Comparison of ENCODE assay signal across 1 cellular context in the genomic region with DNA sequence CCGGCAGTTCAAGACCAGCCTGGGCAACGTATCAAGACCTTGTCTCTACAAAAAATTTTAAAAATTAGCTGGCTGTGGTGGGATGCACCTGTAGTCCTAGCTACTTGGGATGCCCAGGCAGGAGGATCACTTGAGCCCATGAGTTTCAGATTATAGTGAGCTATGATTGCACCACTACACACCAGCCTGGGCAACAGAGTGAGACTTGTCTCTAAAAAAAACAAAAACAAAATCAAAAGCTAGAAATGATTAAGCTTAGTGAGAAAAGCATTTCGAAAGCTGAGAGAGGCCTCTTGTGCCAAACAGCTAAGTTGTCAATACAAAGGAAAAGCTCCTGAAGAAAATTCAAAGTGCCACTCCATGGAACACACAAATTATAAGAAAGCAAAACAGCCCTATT.
TF ChIP-seq lines count a peak whose summit lies in the region.

No MANE protein-coding gene starts in this region.

TF ChIP-seq in GM23338, 12 proteins besides CTCF, POLR2A, EP300 and RAD21 (continued from another document):
- TF ChIP-seq, protein P1, sequence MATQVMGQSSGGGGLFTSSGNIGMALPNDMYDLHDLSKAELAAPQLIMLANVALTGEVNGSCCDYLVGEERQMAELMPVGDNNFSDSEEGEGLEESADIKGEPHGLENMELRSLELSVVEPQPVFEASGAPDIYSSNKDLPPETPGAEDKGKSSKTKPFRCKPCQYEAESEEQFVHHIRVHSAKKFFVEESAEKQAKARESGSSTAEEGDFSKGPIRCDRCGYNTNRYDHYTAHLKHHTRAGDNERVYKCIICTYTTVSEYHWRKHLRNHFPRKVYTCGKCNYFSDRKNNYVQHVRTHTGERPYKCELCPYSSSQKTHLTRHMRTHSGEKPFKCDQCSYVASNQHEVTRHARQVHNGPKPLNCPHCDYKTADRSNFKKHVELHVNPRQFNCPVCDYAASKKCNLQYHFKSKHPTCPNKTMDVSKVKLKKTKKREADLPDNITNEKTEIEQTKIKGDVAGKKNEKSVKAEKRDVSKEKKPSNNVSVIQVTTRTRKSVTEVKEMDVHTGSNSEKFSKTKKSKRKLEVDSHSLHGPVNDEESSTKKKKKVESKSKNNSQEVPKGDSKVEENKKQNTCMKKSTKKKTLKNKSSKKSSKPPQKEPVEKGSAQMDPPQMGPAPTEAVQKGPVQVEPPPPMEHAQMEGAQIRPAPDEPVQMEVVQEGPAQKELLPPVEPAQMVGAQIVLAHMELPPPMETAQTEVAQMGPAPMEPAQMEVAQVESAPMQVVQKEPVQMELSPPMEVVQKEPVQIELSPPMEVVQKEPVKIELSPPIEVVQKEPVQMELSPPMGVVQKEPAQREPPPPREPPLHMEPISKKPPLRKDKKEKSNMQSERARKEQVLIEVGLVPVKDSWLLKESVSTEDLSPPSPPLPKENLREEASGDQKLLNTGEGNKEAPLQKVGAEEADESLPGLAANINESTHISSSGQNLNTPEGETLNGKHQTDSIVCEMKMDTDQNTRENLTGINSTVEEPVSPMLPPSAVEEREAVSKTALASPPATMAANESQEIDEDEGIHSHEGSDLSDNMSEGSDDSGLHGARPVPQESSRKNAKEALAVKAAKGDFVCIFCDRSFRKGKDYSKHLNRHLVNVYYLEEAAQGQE (IDR thresholded peaks at IDR 0.05; ENCODE audit: unreplicated experiment), result no peak
- TF ChIP-seq STAT1 (IDR thresholded peaks at IDR 0.05; ENCODE audit: unreplicated experiment) (no peak), NANOG (IDR thresholded peaks at IDR 0.05; ENCODE audit: borderline replicate concordance) (no peak), CREB1 (CRISPR knock-in tag; IDR thresholded peaks at IDR 0.05; ENCODE audit: low read depth) (no peak), JUNB (IDR thresholded peaks at IDR 0.05; ENCODE audit: unreplicated experiment) (no peak), POLR2AphosphoS5 (IDR thresholded peaks at IDR 0.05; ENCODE audit: low read depth) (no peak), ZNF331 (CRISPR knock-in tag; IDR thresholded peaks at IDR 0.05; ENCODE audit: low read depth) (no peak)
- TF ChIP-seq, protein P2, sequence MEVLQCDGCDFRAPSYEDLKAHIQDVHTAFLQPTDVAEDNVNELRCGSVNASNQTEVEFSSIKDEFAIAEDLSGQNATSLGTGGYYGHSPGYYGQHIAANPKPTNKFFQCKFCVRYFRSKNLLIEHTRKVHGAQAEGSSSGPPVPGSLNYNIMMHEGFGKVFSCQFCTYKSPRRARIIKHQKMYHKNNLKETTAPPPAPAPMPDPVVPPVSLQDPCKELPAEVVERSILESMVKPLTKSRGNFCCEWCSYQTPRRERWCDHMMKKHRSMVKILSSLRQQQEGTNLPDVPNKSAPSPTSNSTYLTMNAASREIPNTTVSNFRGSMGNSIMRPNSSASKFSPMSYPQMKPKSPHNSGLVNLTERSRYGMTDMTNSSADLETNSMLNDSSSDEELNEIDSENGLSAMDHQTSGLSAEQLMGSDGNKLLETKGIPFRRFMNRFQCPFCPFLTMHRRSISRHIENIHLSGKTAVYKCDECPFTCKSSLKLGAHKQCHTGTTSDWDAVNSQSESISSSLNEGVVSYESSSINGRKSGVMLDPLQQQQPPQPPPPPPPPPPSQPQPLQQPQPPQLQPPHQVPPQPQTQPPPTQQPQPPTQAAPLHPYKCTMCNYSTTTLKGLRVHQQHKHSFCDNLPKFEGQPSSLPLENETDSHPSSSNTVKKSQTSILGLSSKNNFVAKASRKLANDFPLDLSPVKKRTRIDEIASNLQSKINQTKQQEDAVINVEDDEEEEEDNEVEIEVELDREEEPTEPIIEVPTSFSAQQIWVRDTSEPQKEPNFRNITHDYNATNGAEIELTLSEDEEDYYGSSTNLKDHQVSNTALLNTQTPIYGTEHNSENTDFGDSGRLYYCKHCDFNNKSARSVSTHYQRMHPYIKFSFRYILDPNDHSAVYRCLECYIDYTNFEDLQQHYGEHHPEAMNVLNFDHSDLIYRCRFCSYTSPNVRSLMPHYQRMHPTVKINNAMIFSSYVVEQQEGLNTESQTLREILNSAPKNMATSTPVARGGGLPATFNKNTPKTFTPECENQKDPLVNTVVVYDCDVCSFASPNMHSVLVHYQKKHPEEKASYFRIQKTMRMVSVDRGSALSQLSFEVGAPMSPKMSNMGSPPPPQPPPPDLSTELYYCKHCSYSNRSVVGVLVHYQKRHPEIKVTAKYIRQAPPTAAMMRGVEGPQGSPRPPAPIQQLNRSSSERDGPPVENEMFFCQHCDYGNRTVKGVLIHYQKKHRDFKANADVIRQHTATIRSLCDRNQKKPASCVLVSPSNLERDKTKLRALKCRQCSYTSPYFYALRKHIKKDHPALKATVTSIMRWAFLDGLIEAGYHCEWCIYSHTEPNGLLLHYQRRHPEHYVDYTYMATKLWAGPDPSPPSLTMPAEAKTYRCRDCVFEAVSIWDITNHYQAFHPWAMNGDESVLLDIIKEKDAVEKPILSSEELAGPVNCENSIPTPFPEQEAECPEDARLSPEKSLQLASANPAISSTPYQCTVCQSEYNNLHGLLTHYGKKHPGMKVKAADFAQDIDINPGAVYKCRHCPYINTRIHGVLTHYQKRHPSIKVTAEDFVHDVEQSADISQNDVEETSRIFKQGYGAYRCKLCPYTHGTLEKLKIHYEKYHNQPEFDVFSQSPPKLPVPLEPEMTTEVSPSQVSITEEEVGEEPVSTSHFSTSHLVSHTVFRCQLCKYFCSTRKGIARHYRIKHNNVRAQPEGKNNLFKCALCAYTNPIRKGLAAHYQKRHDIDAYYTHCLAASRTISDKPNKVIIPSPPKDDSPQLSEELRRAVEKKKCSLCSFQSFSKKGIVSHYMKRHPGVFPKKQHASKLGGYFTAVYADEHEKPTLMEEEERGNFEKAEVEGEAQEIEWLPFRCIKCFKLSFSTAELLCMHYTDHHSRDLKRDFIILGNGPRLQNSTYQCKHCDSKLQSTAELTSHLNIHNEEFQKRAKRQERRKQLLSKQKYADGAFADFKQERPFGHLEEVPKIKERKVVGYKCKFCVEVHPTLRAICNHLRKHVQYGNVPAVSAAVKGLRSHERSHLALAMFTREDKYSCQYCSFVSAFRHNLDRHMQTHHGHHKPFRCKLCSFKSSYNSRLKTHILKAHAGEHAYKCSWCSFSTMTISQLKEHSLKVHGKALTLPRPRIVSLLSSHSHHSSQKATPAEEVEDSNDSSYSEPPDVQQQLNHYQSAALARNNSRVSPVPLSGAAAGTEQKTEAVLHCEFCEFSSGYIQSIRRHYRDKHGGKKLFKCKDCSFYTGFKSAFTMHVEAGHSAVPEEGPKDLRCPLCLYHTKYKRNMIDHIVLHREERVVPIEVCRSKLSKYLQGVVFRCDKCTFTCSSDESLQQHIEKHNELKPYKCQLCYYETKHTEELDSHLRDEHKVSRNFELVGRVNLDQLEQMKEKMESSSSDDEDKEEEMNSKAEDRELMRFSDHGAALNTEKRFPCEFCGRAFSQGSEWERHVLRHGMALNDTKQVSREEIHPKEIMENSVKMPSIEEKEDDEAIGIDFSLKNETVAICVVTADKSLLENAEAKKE (CRISPR knock-in tag; IDR thresholded peaks at IDR 0.05), result no peak
